ENCODE assay signal across 8 cellular contexts in the genomic region with DNA sequence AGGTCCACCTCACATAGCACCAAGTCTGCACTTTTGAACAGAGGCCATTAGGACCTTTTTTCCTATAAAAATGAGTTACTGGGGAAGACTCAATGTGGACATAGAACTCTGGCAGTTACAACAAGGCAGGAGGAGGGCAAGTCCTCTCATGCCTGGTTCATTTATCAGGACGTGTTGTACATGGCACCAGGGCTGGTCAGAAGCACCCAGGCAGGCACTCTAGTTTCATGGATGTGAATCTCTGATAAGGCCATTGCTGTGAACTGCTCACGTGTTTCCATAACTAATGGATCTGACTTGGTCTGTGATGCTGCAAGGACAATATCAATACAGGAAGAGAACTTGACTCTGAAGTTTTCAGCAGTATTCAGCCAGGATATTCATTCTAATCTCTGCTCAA. TPM values are rescaled to one million over a fixed set of nuclear protein-coding genes. Genes with fewer than 3 reads are reported as not detected.
A peak's percentile ranks its signal among the peaks of the same experiment; 100 is the strongest.
DNase-seq lines count a peak whose midpoint lies in the region; ATAC-seq and TF ChIP-seq lines count a peak whose summit lies in the region.

No MANE protein-coding gene starts in this region.

- no peak for ATAC-seq in activated T-cell treated with anti-CD3 and anti-CD28 coated beads, Interleukin-2, amount 50 U/mL, for 72 hours (replicated peaks in 1 of 2)
- ATAC-seq in T-helper 17 cell (no peak), right cardiac atrium (no peak)

- no peak for DNase-seq in activated T-cell treated with anti-CD3 and anti-CD28 coated beads, Interleukin-2, amount 50 U/mL, for 72 hours
- no peak for DNase-seq in activated T-cell treated with anti-CD3 and anti-CD28 coated beads, Interleukin-2, amount 50 U/mL, for 1 hour
- DNase-seq in T-helper 17 cell (no peak), right cardiac atrium (no peak), stomach (no peak), dorsolateral prefrontal cortex (no peak), NCI-H1436 treated with DMSO at 0.1 percent for 48 hours (lab: John Stamatoyannopoulos, UW) (no peak), AG08396 (ENCODE audit: low spot score) (no peak)

- no peaks in the 10 kb centered on the region for H3K27me3 ChIP-seq in right cardiac atrium (ENCODE audit: control insufficient read depth, insufficient read depth)
- no peaks in the 10 kb centered on the region for H3K27me3 ChIP-seq in stomach
- no peaks in the 10 kb centered on the region for H3K27me3 ChIP-seq in dorsolateral prefrontal cortex

- intact Hi-C loops in right cardiac atrium (cut with DNase I), result loop anchor here in 1 of 4 donors (10.0 kb wide), 1 partner anchor 241 kb away; no protein-coding TSS in a partner anchor
- intact Hi-C loops in stomach (cut with DNase I; ENCODE audit: low total_unique reads), result no loop called here
- intact Hi-C loops in dorsolateral prefrontal cortex (cut with DNase I), result no loop called here

- TF ChIP-seq CTCF in stomach (IDR thresholded peaks at IDR 0.05), result no peak
- no peak for TF ChIP-seq CTCF in dorsolateral prefrontal cortex (IDR thresholded peaks at IDR 0.05 in 54 of 56, conservative IDR thresholded peaks at IDR 0.05 in 2 of 56; ENCODE audit: low read depth in 1 of 56, partially characterized antibody in 56 of 56)

- peak overlapping the region; percentile 95 for H3K27ac ChIP-seq in right cardiac atrium (ENCODE audit: low read length)
- H3K27ac ChIP-seq in stomach, result peak overlapping the region in 4 of 5 donors; percentile 25 to 78 (median 66)
- peak overlapping the region in 5 of 59 donors; percentile 13 to 73 (median 21) for H3K27ac ChIP-seq in dorsolateral prefrontal cortex

- no peaks in the 10 kb centered on the region for H3K27me3 Mint-ChIP-seq in activated T-cell treated with anti-CD3 and anti-CD28 coated beads, Interleukin-2, amount 50 U/mL, for 72 hours (ENCODE audit: low read depth)
- H3K27me3 Mint-ChIP-seq in T-helper 17 cell, result no peaks in the 10 kb centered on the region

- H3K9me3 ChIP-seq in T-helper 17 cell (ENCODE audit: control insufficient read depth, low read length, poor library complexity, severe bottlenecking) (no peaks in the 10 kb centered on the region), right cardiac atrium (ENCODE audit: control insufficient read depth, low read length) (no peaks in the 10 kb centered on the region), stomach (no peaks in the 10 kb centered on the region)

- H3K4me3 ChIP-seq in right cardiac atrium (ENCODE audit: low read length) (no peak overlapping the region), stomach (no peak overlapping the region), dorsolateral prefrontal cortex (no peak overlapping the region)

- WGBS in right cardiac atrium, result 48% methylated on average over 2 of the region's 2 CpGs
- WGBS in stomach, 5 donors, result 41 to 77% (median 68%) methylated on average over 2 of the region's 2 CpGs

- H3K9me3 Mint-ChIP-seq in activated T-cell treated with anti-CD3 and anti-CD28 coated beads, Interleukin-2, amount 50 U/mL, for 72 hours, result peaks cover 0 to 2% of the 10 kb centered on the region in 2 donors

- TF ChIP-seq POLR2A in stomach (IDR thresholded peaks at IDR 0.05), result no peak

- H3K4me1 ChIP-seq in right cardiac atrium (ENCODE audit: control insufficient read depth, insufficient read depth, low read length) (peaks cover 40% of the 10 kb centered on the region), stomach (peaks cover 48 to 94% (median 68%) of the 10 kb centered on the region in 4 donors)

- no peak for TF ChIP-seq EP300 in stomach (IDR thresholded peaks at IDR 0.05)

- peak overlapping the region; percentile 31 to 89 for H3K4me3 Mint-ChIP-seq in activated T-cell treated with anti-CD3 and anti-CD28 coated beads, Interleukin-2, amount 50 U/mL, for 72 hours
- H3K4me3 Mint-ChIP-seq in T-helper 17 cell, result peak overlapping the region; percentile 86

- peak overlapping the region; percentile 95 for H3K27ac Mint-ChIP-seq in activated T-cell treated with anti-CD3 and anti-CD28 coated beads, Interleukin-2, amount 50 U/mL, for 72 hours
- H3K27ac Mint-ChIP-seq in T-helper 17 cell, result peak overlapping the region; percentile 93

- peaks cover 0 to 4% of the 10 kb centered on the region in 2 donors for H3K36me3 Mint-ChIP-seq in activated T-cell treated with anti-CD3 and anti-CD28 coated beads, Interleukin-2, amount 50 U/mL, for 72 hours (ENCODE audit: insufficient read depth in 2 of 2)
- peaks cover 8% of the 10 kb centered on the region for H3K36me3 Mint-ChIP-seq in T-helper 17 cell (ENCODE audit: low read depth)

- no peaks in the 10 kb centered on the region for H3K36me3 ChIP-seq in stomach

- peaks cover 85% of the 10 kb centered on the region for H3K4me1 Mint-ChIP-seq in activated T-cell treated with anti-CD3 and anti-CD28 coated beads, Interleukin-2, amount 50 U/mL, for 72 hours (ENCODE audit: low read depth)
- H3K4me1 Mint-ChIP-seq in T-helper 17 cell, result peaks cover 84% of the 10 kb centered on the region

RNA-seq across cellular contexts. Expression of a gene that starts 16.0 kb away (rescaled TPM):
- 10 to 100 TPM; 27.0 to 28.9 TPM for total RNA-seq in activated T-cell treated with anti-CD3 and anti-CD28 coated beads, Interleukin-2, amount 50 U/mL, for 72 hours
- total RNA-seq in T-helper 17 cell, result 10 to 100 TPM; 45.1 to 48.9 TPM
- 10 to 100 TPM; 65.0 to 98.4 (median 78.6) TPM for total RNA-seq in right cardiac atrium
- 37.3 TPM for polyA plus RNA-seq in right cardiac atrium
- 10 to 100 TPM; 16.2 to 89.7 (median 26.3) TPM for total RNA-seq in stomach
- polyA plus RNA-seq in stomach, result 1 to 10 TPM; 6.7 to 8.9 (median 6.7) TPM
- 10 to 100 TPM in 113 of 120 experiments, 1 to 10 TPM in 7; 6.3 to 30.3 (median 17.6) TPM for total RNA-seq in dorsolateral prefrontal cortex
